In genomic region chr10:114276671-114277070, GRCh38 we compare ENCODE assay signal across 33 cellular contexts. TPM values are rescaled to one million over a fixed set of nuclear protein-coding genes. Genes with fewer than 3 reads are reported as not detected.
"Had no signal": no experiment of that assay in that cellular context is flagged by ENCODE, and none has a peak within 500 bp of the region (broad histone marks: within the 10 kb centered on the region; RNA-seq: fewer than 3 reads in every experiment).

No MANE protein-coding gene starts in this region.

- ATAC-seq: activated CD8-positive, alpha-beta memory T cell treated with anti-CD3 and anti-CD28 coated beads, Interleukin-2, amount 10 ng/mL, durations not matched to agents 7 days and 5 days; body of pancreas; Panc1 had no signal

- FAIRE-seq: astrocyte had no signal

- H3K36me3 ChIP-seq: breast epithelium had no signal

- H3K4me1 ChIP-seq: body of pancreas, breast epithelium had no signal

- DNase-seq: activated B cell treated with CpG ODN at 0.5 μM for 24 hours; activated CD4-positive, alpha-beta memory T cell treated with anti-CD3 and anti-CD28 coated beads, Interleukin-2, amount 10 ng/mL, durations not matched to agents 7 days and 5 days; activated CD4-positive, alpha-beta T cell treated with anti-CD3 and anti-CD28 coated beads for 4 hours; activated CD4-positive, CD25-positive, alpha-beta regulatory T cell treated with anti-CD3 and anti-CD28 coated beads, Interleukin-2, amount 50 U/mL, for 72 hours; activated CD8-positive, alpha-beta memory T cell treated with anti-CD3 and anti-CD28 coated beads for 24 hours; activated CD8-positive, alpha-beta memory T cell treated with anti-CD3 and anti-CD28 coated beads, Interleukin-2, amount 10 ng/mL, durations not matched to agents 7 days and 5 days; activated CD8-positive, alpha-beta memory T cell treated with anti-CD3 and anti-CD28 coated beads, Interleukin-2, amount 50 U/mL, for 48 hours; activated gamma-delta T cell; activated naive CD4-positive, alpha-beta T cell treated with Interleukin-2 at 50 U/mL for 16 hours; activated naive CD8-positive, alpha-beta T cell treated with anti-CD3 and anti-CD28 coated beads, Interleukin-2, amount 10 ng/mL, durations not matched to agents 7 days and 5 days; activated T-cell treated with anti-CD3 and anti-CD28 coated beads, Interleukin-2, amount 50 U/mL, for 48 hours; cerebellar nuclear complex; MM.1S; MV-4-11; NCI-H1092; NCI-H1436 treated with DMSO at 0.1 percent for 48 hours; NCI-H1694 treated with DMSO at 0.1 percent for 48 hours; NCI-H2029; NCI-H345; NCI-H524 treated with DMSO at 0.1 percent for 48 hours; SW 1271; T-helper 1 cell; T-helper 2 cell; T-helper 9 cell had no signal

- H3K4me3 ChIP-seq: body of pancreas, breast epithelium had no signal

- H3K27ac ChIP-seq: body of pancreas, breast epithelium, KMS-11, VCaP had no signal

- H3K27me3 ChIP-seq: body of pancreas, breast epithelium had no signal

- H3K9me3 ChIP-seq: body of pancreas, breast epithelium had no signal

- H3K9ac ChIP-seq: KMS-11 had no signal

RNA-seq across cellular contexts. Expression of gene VWA2, which starts 37.6 kb away (rescaled TPM):
- total RNA-seq: activated B cell treated with CpG ODN at 0.5 μM for 24 hours; activated CD4-positive, alpha-beta memory T cell treated with anti-CD3 and anti-CD28 coated beads, Interleukin-2, amount 10 ng/mL, durations not matched to agents 7 days and 5 days; activated CD8-positive, alpha-beta memory T cell treated with anti-CD3 and anti-CD28 coated beads, Interleukin-2, amount 10 ng/mL, durations not matched to agents 7 days and 5 days; activated naive CD8-positive, alpha-beta T cell treated with anti-CD3 and anti-CD28 coated beads, Interleukin-2, amount 10 ng/mL, durations not matched to agents 7 days and 5 days; LHCN-M2; NCI-H460; RPMI7951 had no signal
